ENCODE assay signal across 11 cellular contexts in the genomic region with DNA sequence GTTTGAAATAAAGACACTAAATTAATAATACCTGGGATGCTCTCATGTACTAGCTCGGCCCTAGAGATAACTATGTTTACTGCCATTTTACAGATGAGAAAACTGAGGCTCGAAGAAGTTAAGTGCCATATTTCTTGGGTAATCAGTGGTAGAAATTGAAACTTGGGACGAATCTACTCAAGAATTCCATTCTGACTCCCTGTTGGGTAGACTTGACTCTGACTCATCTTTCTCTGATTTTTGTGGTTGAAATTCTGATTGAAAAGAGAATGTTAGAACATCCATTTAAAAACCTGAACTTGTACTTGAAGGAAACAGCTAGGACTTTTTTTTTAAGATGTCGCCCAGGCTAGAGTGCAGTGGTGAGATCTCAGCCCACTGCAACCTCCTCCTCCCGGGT. TPM values are rescaled to one million over a fixed set of nuclear protein-coding genes. Genes with fewer than 3 reads are reported as not detected.
A peak's percentile ranks its signal among the peaks of the same experiment; 100 is the strongest.
DNase-seq lines count a peak whose midpoint lies in the region; ATAC-seq, FAIRE-seq and TF ChIP-seq lines count a peak whose summit lies in the region.
"Had no signal": no experiment of that assay in that cellular context is flagged by ENCODE, and none has a peak within 500 bp of the region (broad histone marks: within the 10 kb centered on the region; RNA-seq: fewer than 3 reads in every experiment).

No MANE protein-coding gene starts in this region.

- H3K4me3 ChIP-seq in BJ (ENCODE audit: low read depth, low read length): no peak overlapping the region
- no peak overlapping the region for H3K4me3 ChIP-seq in adipocyte (ENCODE audit: low read length)

- CTCF ChIA-PET in BJ (lab: Yijun Ruan, JAX): interaction anchor here (0.6 to 0.9 kb wide), 2 partner anchors 17 to 25 kb away, joined by 3 read pairs; no protein-coding TSS in a partner anchor

- H3K36me3 ChIP-seq in BJ (ENCODE audit: control insufficient read depth, insufficient read depth, low read length) (no peaks in the 10 kb centered on the region), adipocyte (ENCODE audit: control insufficient read depth, insufficient read depth, low read length, severe bottlenecking) (no peaks in the 10 kb centered on the region)

- no peaks in the 10 kb centered on the region for H3K9me3 ChIP-seq in adipocyte (ENCODE audit: control insufficient read depth, low read length)

- DNase-seq in BJ (ENCODE audit: low read depth) (peak; percentile 16), GM12891 (ENCODE audit: insufficient read length, low spot score) (no peak), adipocyte (ENCODE audit: low read depth) (peak; percentile 48), kidney tubule cell (ENCODE audit: low spot score) (peak; percentile 51)
- DNase-seq: activated CD4-positive, alpha-beta T cell treated with anti-CD3 and anti-CD28 coated beads for 4 hours; activated naive CD4-positive, alpha-beta T cell treated with Interleukin-2 at 50 U/mL for 16 hours; cerebellar nuclear complex; NCI-H1105 had no signal

- H3K27me3 ChIP-seq in BJ (ENCODE audit: control insufficient read depth, insufficient read depth, low read length) (no peaks in the 10 kb centered on the region), adipocyte (replicated peaks; ENCODE audit: control insufficient read depth, insufficient read depth, low read length) (no peaks in the 10 kb centered on the region)

- H3K4me1 ChIP-seq in adipocyte (ENCODE audit: control insufficient read depth, insufficient read depth, low read length): peaks cover 5% of the 10 kb centered on the region

- POLR2A ChIA-PET in BJ (lab: Charles Lee): no interaction called here

- no peak for TF ChIP-seq POLR2A in GM12891 (IDR thresholded peaks at IDR 0.05; ENCODE audit: low read depth, low read length)

- peak; percentile 33 for FAIRE-seq in GM12891 (lab: Jason Lieb, UNC)

- ATAC-seq in GM18861 (IDR thresholded peaks at IDR 0.05; ENCODE audit: unreplicated experiment) (no peak), GM21825 (IDR thresholded peaks at IDR 0.05; ENCODE audit: unreplicated experiment) (no peak), HG02884 (IDR thresholded peaks at IDR 0.05; ENCODE audit: unreplicated experiment) (no peak)

- H3K9ac ChIP-seq in adipocyte (ENCODE audit: low read length): no peak overlapping the region

- no peak for TF ChIP-seq CTCF in BJ (IDR thresholded peaks at IDR 0.05; ENCODE audit: insufficient read depth, low read depth, low read length)

TF ChIP-seq in GM12891, 5 proteins besides CTCF, POLR2A, EP300 and RAD21:
- TF ChIP-seq POU2F2 (IDR thresholded peaks at IDR 0.05; ENCODE audit: low read depth, low read length) (no peak), TAF1 (IDR thresholded peaks at IDR 0.05; ENCODE audit: low read depth, low read length) (no peak), POLR2AphosphoS5 (IDR thresholded peaks at IDR 0.05; ENCODE audit: low read depth, low read length) (no peak), SPI1 (IDR thresholded peaks at IDR 0.05; ENCODE audit: low read depth, low read length) (no peak), PAX5 (IDR thresholded peaks at IDR 0.05; ENCODE audit: insufficient read depth, low read length, severe bottlenecking) (no peak)

RNA-seq across cellular contexts. Expression of gene NSUN7, which starts 50.1 kb away (rescaled TPM):
- polyA plus RNA-seq in BJ (2011; rRNA removed): 0.16 and 0.18 TPM in 2 replicates
- polyA minus RNA-seq in BJ (2011; rRNA and poly(A)+ RNA removed): 0.14 TPM in 1 of 2 replicates, not detected in the other
- polyA plus RNA-seq in GM12891 (2012; ENCODE audit: low read depth, missing spikeins): 0.24 TPM
